ENCODE assay signal across 1 cellular context in genomic region chr16:24713379-24713778, GRCh38.
A peak's percentile ranks its signal among the peaks of the same experiment; 100 is the strongest.
TF ChIP-seq lines count a peak whose summit lies in the region.

No MANE protein-coding gene starts in this region.

TF ChIP-seq in GM12878, 131 proteins besides CTCF, POLR2A, EP300 and RAD21:
- TF ChIP-seq ZBTB33 (IDR thresholded peaks at IDR 0.05) (no peak), CBX5 (IDR thresholded peaks at IDR 0.05; ENCODE audit: low read depth) (0 out of 2 replicates have a peak, but pooled peaks have one; percentile 35)
